In genomic region chr1:29524285-29525065, GRCh38 we compare ENCODE assay signal across 15 cellular contexts.
A peak's percentile ranks its signal among the peaks of the same experiment; 100 is the strongest.
DNase-seq lines count a peak whose midpoint lies in the region; ATAC-seq and TF ChIP-seq lines count a peak whose summit lies in the region.
"Had no signal": no experiment of that assay in that cellular context is flagged by ENCODE, and none has a peak within 500 bp of the region (broad histone marks: within the 10 kb centered on the region; RNA-seq: fewer than 3 reads in every experiment).

No MANE protein-coding gene starts in this region.

- no peak overlapping the region for H2BK15ac ChIP-seq in H9 (ENCODE audit: low read depth, low read length)

- no peaks in the 10 kb centered on the region for H3K27me3 ChIP-seq in H9 (ENCODE audit: insufficient read depth, low read length)
- H3K27me3 ChIP-seq in RWPE2 (ENCODE audit: insufficient read depth, poor library complexity, severe bottlenecking): peaks cover 7% of the 10 kb centered on the region
- H3K27me3 ChIP-seq in stomach: peaks cover 0 to 63% (median 17%) of the 10 kb centered on the region in 3 donors
- H3K27me3 ChIP-seq: MG63 had no signal

- DNase-seq in H9: peak; percentile 19
- peak; percentile 24 for DNase-seq in RWPE2 (ENCODE audit: low spot score)
- peak; percentile 33 for DNase-seq in left lobe of liver (ENCODE audit: low spot score)
- peak; percentile 18 for DNase-seq in stomach
- DNase-seq in NCI-H2107 treated with DMSO at 0.1 percent for 48 hours (lab: John Stamatoyannopoulos, UW; ENCODE audit: unreplicated experiment): no peak
- DNase-seq in NCI-H2196 treated with DMSO at 0.1 percent for 48 hours (lab: John Stamatoyannopoulos, UW; ENCODE audit: unreplicated experiment): no peak
- DNase-seq: DND-41, GF-D8, MG63, NCI-H1092 treated with DMSO at 0.1 percent for 48 hours, NCI-H1694 treated with DMSO at 0.1 percent for 48 hours, NCI-H446, Right ventricle myocardium superior had no signal

- WGBS in H9 (ENCODE audit: extremely low coverage, insufficient read length, low lambda C conversion rate): no CpG with 5 or more reads among the region's 23 CpGs
- 61 to 71% (median 67%) methylated on average over 20 to 23 of the region's 23 CpGs for WGBS in stomach, 5 donors

- H3K79me2 ChIP-seq in H9 (ENCODE audit: insufficient read depth, low read length): no peaks in the 10 kb centered on the region

- H2BK20ac ChIP-seq in H9 (ENCODE audit: low read depth, low read length, poor library complexity, severe bottlenecking): no peak overlapping the region

- no peak overlapping the region for H3K56ac ChIP-seq in H9 (ENCODE audit: insufficient read length, low read depth, low read length)

- H4K91ac ChIP-seq in H9 (ENCODE audit: insufficient read length, low read depth, low read length): no peak overlapping the region

- no peaks in the 10 kb centered on the region for H3K4me1 ChIP-seq in H9 (ENCODE audit: insufficient read depth, low read length)
- no peaks in the 10 kb centered on the region for H3K4me1 ChIP-seq in RWPE2 (ENCODE audit: insufficient read depth, poor library complexity, severe bottlenecking)
- H3K4me1 ChIP-seq in stomach: peaks cover 0 to 8% (median 0%) of the 10 kb centered on the region in 4 donors

- no peak overlapping the region for H3K9ac ChIP-seq in H9 (ENCODE audit: extremely low read depth, insufficient read length, low read length)

- H4K20me1 ChIP-seq in H9 (ENCODE audit: control insufficient read depth, insufficient read depth, insufficient read length): no peaks in the 10 kb centered on the region

- H3K36me3 ChIP-seq in RWPE2 (ENCODE audit: low read depth) (no peaks in the 10 kb centered on the region), stomach (no peaks in the 10 kb centered on the region)
- H3K36me3 ChIP-seq: MG63 had no signal

- 0 out of 2 replicates have a peak, but pooled peaks cover 5% of the 10 kb centered on the region for H3K27me3 Mint-ChIP-seq in H9 (ENCODE audit: low read depth)

- no peak overlapping the region for H3K4ac ChIP-seq in H9 (ENCODE audit: low read depth, low read length)

- no peak overlapping the region for H4K8ac ChIP-seq in H9 (replicated peaks; ENCODE audit: insufficient read length, low read depth, low read length)

- H3K27ac ChIP-seq in H9 (ENCODE audit: insufficient read length, low read depth, low read length): no peak overlapping the region
- H3K27ac ChIP-seq in RWPE2 (ENCODE audit: poor library complexity, severe bottlenecking): no peak overlapping the region
- no peak overlapping the region for H3K27ac ChIP-seq in stomach

- H3K4me3 ChIP-seq in RWPE2 (ENCODE audit: severe bottlenecking): no peak overlapping the region
- no peak overlapping the region for H3K4me3 ChIP-seq in stomach
- H3K4me3 ChIP-seq: MG63 had no signal

- H3K18ac ChIP-seq in H9 (ENCODE audit: insufficient read length, low read depth, low read length): no peak overlapping the region

- intact Hi-C loops in stomach (cut with DNase I; ENCODE audit: low total_unique reads): no loop called here

- no peak for TF ChIP-seq POLR2A in stomach (IDR thresholded peaks at IDR 0.05)

- peaks cover 26 to 58% of the 10 kb centered on the region in 2 experiments for H3K4me1 Mint-ChIP-seq in H9

- no peak for TF ChIP-seq CTCF in H9 (conservative IDR thresholded peaks at IDR 0.05)
- TF ChIP-seq CTCF in RWPE2 (IDR thresholded peaks at IDR 0.05; ENCODE audit: poor library complexity, severe bottlenecking): no peak
- no peak for TF ChIP-seq CTCF in stomach (IDR thresholded peaks at IDR 0.05)

- no peak overlapping the region for H3K27ac Mint-ChIP-seq in H9
- H3K27ac Mint-ChIP-seq: CD8-positive, alpha-beta T cell had no signal

- peaks cover under 1 to 9% (median 2%) of the 10 kb centered on the region in 3 experiments; a peak in 4 of 7 replicates for H3K36me3 Mint-ChIP-seq in H9 (ENCODE audit: insufficient read depth in 1 of 3, low read depth in 3 of 3)
- H3K36me3 Mint-ChIP-seq: CD8-positive, alpha-beta T cell had no signal

- H2BK12ac ChIP-seq in H9 (ENCODE audit: insufficient read length, low read depth, low read length): no peak overlapping the region

- ATAC-seq in RWPE2 (ENCODE audit: low read depth): no peak
- no peak for ATAC-seq in left lobe of liver
- no peak for ATAC-seq in GM18870 (IDR thresholded peaks at IDR 0.05; ENCODE audit: unreplicated experiment)
- ATAC-seq: CD8-positive, alpha-beta T cell had no signal

- no peak overlapping the region for H2AK5ac ChIP-seq in H9 (ENCODE audit: insufficient read length, low read length)

- H3K23me2 ChIP-seq in H9 (ENCODE audit: insufficient read length, low read depth, low read length, poor library complexity, severe bottlenecking): no peaks in the 10 kb centered on the region

- H2BK5ac ChIP-seq in H9 (ENCODE audit: insufficient read length, low read length): no peak overlapping the region

- H3T11ph ChIP-seq in H9 (ENCODE audit: low read length): no peak overlapping the region

- no peak for TF ChIP-seq EP300 in stomach (IDR thresholded peaks at IDR 0.05)

- no peak overlapping the region for H2BK120ac ChIP-seq in H9 (ENCODE audit: low read depth, low read length, poor library complexity, severe bottlenecking)

- peaks cover 14 to 15% of the 10 kb centered on the region in 2 experiments for H3K9me3 Mint-ChIP-seq in H9

- H3K23ac ChIP-seq in H9 (ENCODE audit: insufficient read length, low read depth, low read length): no peak overlapping the region

- no peak overlapping the region for H3K14ac ChIP-seq in H9 (ENCODE audit: insufficient read depth, low read length)

- H2AFZ ChIP-seq in H9 (ENCODE audit: low read length): no peak overlapping the region

- H3K4me3 Mint-ChIP-seq in H9: no peak overlapping the region
- H3K4me3 Mint-ChIP-seq: CD8-positive, alpha-beta T cell had no signal

- no peak overlapping the region for H4K5ac ChIP-seq in H9 (ENCODE audit: insufficient read length, low read depth, low read length)

- H3K4me2 ChIP-seq in H9 (ENCODE audit: insufficient read depth, insufficient read length, low read length): no peak overlapping the region

- H3K9me3 ChIP-seq in H9 (ENCODE audit: control insufficient read depth, low read depth, low read length): no peaks in the 10 kb centered on the region
- H3K9me3 ChIP-seq in RWPE2 (ENCODE audit: severe bottlenecking): peaks cover 6% of the 10 kb centered on the region
- peaks cover 0 to 14% (median 9%) of the 10 kb centered on the region in 4 donors for H3K9me3 ChIP-seq in stomach
- H3K9me3 ChIP-seq: MG63 had no signal

- no peaks in the 10 kb centered on the region for H3K79me1 ChIP-seq in H9 (ENCODE audit: insufficient read depth, low read depth, low read length, poor library complexity, severe bottlenecking)

Comparison
In these comparisons a context has a peak if more than half of its experiments do, and no peak if none do; other contexts are left out.
1. DNase-seq: peak in H9 (single experiment), RWPE2 (single experiment), left lobe of liver (single experiment) and stomach (single experiment); none in NCI-H2107 treated with DMSO at 0.1 percent for 48 hours (single experiment) and NCI-H2196 treated with DMSO at 0.1 percent for 48 hours (single experiment).